Comparison of ENCODE assay signal across 18 cellular contexts in the genomic region with DNA sequence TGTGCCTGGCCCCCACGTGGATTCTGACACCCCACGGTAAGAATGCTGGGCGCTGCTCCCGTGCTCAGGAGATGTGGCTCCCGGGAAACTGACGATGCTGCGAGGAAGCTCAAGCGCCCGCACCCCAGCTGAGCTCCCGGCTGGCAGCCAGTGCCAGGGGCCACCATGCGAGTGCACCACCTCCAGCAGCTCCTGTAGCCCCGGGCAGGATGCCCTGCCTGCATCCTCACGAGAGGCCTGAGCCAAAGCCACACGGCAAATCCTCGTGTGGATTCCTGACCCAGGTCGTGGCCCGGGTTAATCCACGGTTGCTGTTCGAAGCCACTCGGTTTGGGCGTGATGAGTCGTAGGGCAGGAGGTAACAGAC. TPM values are rescaled to one million over a fixed set of nuclear protein-coding genes. Genes with fewer than 3 reads are reported as not detected.
DNase-seq lines count a peak whose midpoint lies in the region; ATAC-seq and TF ChIP-seq lines count a peak whose summit lies in the region.
"Had no signal": no experiment of that assay in that cellular context is flagged by ENCODE, and none has a peak within 500 bp of the region (broad histone marks: within the 10 kb centered on the region; RNA-seq: fewer than 3 reads in every experiment).

No MANE protein-coding gene starts in this region.

- peak overlapping the region; percentile 6; the same call in 2 of the 3 replicates for H2BK15ac ChIP-seq in IMR-90 (ENCODE audit: low read depth, low read length)

- peak overlapping the region; percentile 78 for H4K91ac ChIP-seq in IMR-90 (ENCODE audit: insufficient read depth, low read depth, low read length)

- CTCF ChIA-PET in AG04450 (lab: Charles Lee) (no interaction called here), IMR-90 (lab: Yijun Ruan, JAX) (interaction anchor here (1.1 kb wide), 1 partner anchor 13 kb away, joined by 5 read pairs; no protein-coding TSS in a partner anchor)

- in situ Hi-C loops in IMR-90 (cut with MboI; ENCODE audit: low sequenced_read_pairs), result no loop called here

- H2AFZ ChIP-seq in IMR-90 (replicated peaks; ENCODE audit: low read length, poor library complexity), result peak overlapping the region; percentile 90

- H4K8ac ChIP-seq in IMR-90 (ENCODE audit: low read depth in 2 of 2, low read length in 2 of 2), result peak overlapping the region; percentile 21 to 80

- no peak overlapping the region for H4K5ac ChIP-seq in IMR-90 (ENCODE audit: low read depth, low read length)

- peaks cover 5% of the 10 kb centered on the region for H3K9me1 ChIP-seq in IMR-90 (ENCODE audit: insufficient read depth, low read length)

- H3K27me3 ChIP-seq in AG04450 (ENCODE audit: control insufficient read depth, insufficient read depth, low read length) (no peaks in the 10 kb centered on the region), IMR-90 (ENCODE audit: control insufficient read depth, insufficient read depth, low read length) (peaks cover 4% of the 10 kb centered on the region; the same call in 1 of the 2 replicates)
- H3K27me3 ChIP-seq: body of pancreas had no signal

- H3K14ac ChIP-seq in IMR-90 (replicated peaks; ENCODE audit: low read depth, low read length), result peak overlapping the region; percentile 61

- no peaks in the 10 kb centered on the region for H3K36me3 Mint-ChIP-seq in activated T-helper 17 cell treated with anti-CD3 and anti-CD28 coated beads, Interleukin-2, amount 50 U/mL, for 72 hours (ENCODE audit: low read depth)
- H3K36me3 Mint-ChIP-seq: activated naive CD4-positive, alpha-beta T cell treated with anti-CD3 and anti-CD28 coated beads, Interleukin-2, amount 50 U/mL, for 72 hours; IgD-negative memory B cell had no signal

- DNase-seq in AG04450 (ENCODE audit: low read depth, low spot score) (no peak), IMR-90 (no peak), lower leg skin (ENCODE audit: low spot score in 2 of 2) (no peak), Right ventricle myocardium superior (no peak)
- DNase-seq: body of pancreas, erythroblast, NCI-H2081 treated with DMSO at 0.1 percent for 48 hours, NCI-H526 treated with DMSO at 0.1 percent for 48 hours, right cardiac atrium had no signal

- intact Hi-C loops in IMR-90 (cut with micrococcal nuclease), result no loop called here
- intact Hi-C loops in lower leg skin (cut with DNase I; ENCODE audit: low total_unique reads), result no loop called here
- intact Hi-C loops in Right ventricle myocardium superior (cut with DNase I), result no loop called here

- 0 out of 2 replicates have a peak overlapping the region, but pooled peaks have one; percentile 9 for H3K9ac ChIP-seq in IMR-90 (ENCODE audit: low read depth, low read length)

- peak overlapping the region; percentile 91 for H3K4ac ChIP-seq in IMR-90 (ENCODE audit: low read depth, low read length)

- dilution Hi-C loops in IMR-90 (cut with HindIII; ENCODE audit: low sequenced_read_pairs, unreplicated experiment), result no loop called here

- peaks cover 12% of the 10 kb centered on the region for H3K4me1 ChIP-seq in IMR-90 (ENCODE audit: control insufficient read depth, insufficient read depth, low read length)
- H3K4me1 ChIP-seq in mesodermal cell (ENCODE audit: control insufficient read depth, insufficient read depth, low read length, poor library complexity, severe bottlenecking), result peaks cover 11% of the 10 kb centered on the region
- H3K4me1 ChIP-seq: body of pancreas had no signal

- POLR2A ChIA-PET in AG04450 (lab: Yijun Ruan, JAX) (interaction anchor here (0.8 to 1.9 kb wide), 5 partner anchors 14 to 38 kb away, joined by 3 to 17 read pairs (median 3); partner anchors contain the start of gene CPNE7), IMR-90 (lab: Charles Lee; ENCODE audit: unreplicated experiment) (no interaction called here)

- peak overlapping the region; percentile 90 for H2BK20ac ChIP-seq in IMR-90 (ENCODE audit: low read depth, low read length)

- H3K27ac ChIP-seq in AG04450 (ENCODE audit: low read depth, low read length) (peak overlapping the region; percentile 77), IMR-90 (ENCODE audit: insufficient read depth, low read length) (peak overlapping the region; percentile 49; the same call in 1 of the 2 replicates), mesodermal cell (ENCODE audit: low read depth, low read length, severe bottlenecking) (peak overlapping the region; percentile 62)
- H3K27ac ChIP-seq: body of pancreas, SK-N-MC had no signal

- no peak overlapping the region for H3K4me3 ChIP-seq in AG04450 (ENCODE audit: low read depth, low read length)
- no peak overlapping the region for H3K4me3 ChIP-seq in IMR-90 (ENCODE audit: insufficient read depth, low read depth, low read length)
- no peak overlapping the region for H3K4me3 ChIP-seq in mesodermal cell (ENCODE audit: extremely low read depth, insufficient read depth, low read length, poor library complexity, severe bottlenecking)
- H3K4me3 ChIP-seq in lower leg skin (ENCODE audit: low read depth, poor library complexity, severe bottlenecking), result no peak overlapping the region
- H3K4me3 ChIP-seq: body of pancreas, SK-N-MC had no signal

- WGBS in IMR-90 (ENCODE audit: extremely low coverage in 2 of 2, insufficient read length in 1 of 2), 2 experiments, result 79% methylated on average over 7 of the region's 22 CpGs; no CpG with 5 or more reads in 1 of the 2 experiments
- WGBS in mesodermal cell (ENCODE audit: insufficient coverage in 2 of 2), 2 experiments, result 66 to 67% methylated on average over 21 to 22 of the region's 22 CpGs
- WGBS in lower leg skin, 2 donors, result 31 to 48% methylated on average over 20 to 22 of the region's 22 CpGs

- ATAC-seq in IMR-90 (ENCODE audit: low read depth), result no peak
- no peak for ATAC-seq in activated T-helper 17 cell treated with anti-CD3 and anti-CD28 coated beads, Interleukin-2, amount 50 U/mL, for 72 hours (replicated peaks)
- no peak for ATAC-seq in HG02938 (IDR thresholded peaks at IDR 0.05; ENCODE audit: unreplicated experiment)
- no peak for ATAC-seq in HG03378 (IDR thresholded peaks at IDR 0.05; ENCODE audit: unreplicated experiment)
- ATAC-seq in Right ventricle myocardium superior (ENCODE audit: poor library complexity), result no peak

- H3K4me3 Mint-ChIP-seq in activated T-helper 17 cell treated with anti-CD3 and anti-CD28 coated beads, Interleukin-2, amount 50 U/mL, for 72 hours, result peak overlapping the region; percentile 42

- peaks cover 10% of the 10 kb centered on the region for H4K20me1 ChIP-seq in IMR-90 (ENCODE audit: insufficient read depth, low read length)

- H2AK5ac ChIP-seq in IMR-90 (ENCODE audit: low read depth, low read length), result peak overlapping the region; percentile 81

- H3K27ac Mint-ChIP-seq in activated T-helper 17 cell treated with anti-CD3 and anti-CD28 coated beads, Interleukin-2, amount 50 U/mL, for 72 hours, result no peak overlapping the region
- H3K27ac Mint-ChIP-seq: activated naive CD4-positive, alpha-beta T cell treated with anti-CD3 and anti-CD28 coated beads, Interleukin-2, amount 50 U/mL, for 72 hours; IgD-negative memory B cell had no signal

- BruUV-seq in IMR-90 (replicated peaks; lab: Mats Ljungman, UMichigan), result no TSS peak

- H2BK120ac ChIP-seq in IMR-90 (ENCODE audit: low read depth, low read length), result peak overlapping the region; percentile 88

- H3K27me3 Mint-ChIP-seq in activated T-helper 17 cell treated with anti-CD3 and anti-CD28 coated beads, Interleukin-2, amount 50 U/mL, for 72 hours, result no peaks in the 10 kb centered on the region
- H3K27me3 Mint-ChIP-seq: activated CD4-positive, alpha-beta T cell treated with anti-CD3 and anti-CD28 coated beads, Interleukin-2, amount 10 ng/mL, durations not matched to agents 24 days and 14 days; IgD-negative memory B cell had no signal

- H3K18ac ChIP-seq in IMR-90 (ENCODE audit: low read depth, low read length), result no peak overlapping the region

- H2AK9ac ChIP-seq in IMR-90 (replicated peaks; ENCODE audit: low read depth, low read length, poor library complexity), result peak overlapping the region; percentile 74

- no peaks in the 10 kb centered on the region for H3K9me3 Mint-ChIP-seq in activated T-helper 17 cell treated with anti-CD3 and anti-CD28 coated beads, Interleukin-2, amount 50 U/mL, for 72 hours
- H3K9me3 Mint-ChIP-seq: activated CD4-positive, alpha-beta T cell treated with anti-CD3 and anti-CD28 coated beads, Interleukin-2, amount 10 ng/mL, durations not matched to agents 24 days and 14 days; activated naive CD4-positive, alpha-beta T cell treated with anti-CD3 and anti-CD28 coated beads, Interleukin-2, amount 50 U/mL, for 72 hours; IgD-negative memory B cell had no signal

- peaks cover 8% of the 10 kb centered on the region for H3K4me1 Mint-ChIP-seq in activated T-helper 17 cell treated with anti-CD3 and anti-CD28 coated beads, Interleukin-2, amount 50 U/mL, for 72 hours

- no peak for TF ChIP-seq RAD21 in IMR-90 (IDR thresholded peaks at IDR 0.05; ENCODE audit: low read length)

- TF ChIP-seq CTCF in AG04450 (IDR thresholded peaks at IDR 0.05; ENCODE audit: low read depth, low read length) (no peak), IMR-90 (conservative IDR thresholded peaks at IDR 0.05; ENCODE audit: low read depth, low read length) (no peak), lower leg skin (IDR thresholded peaks at IDR 0.05) (no peak)

- no peak for TF ChIP-seq POLR2A in IMR-90 (IDR thresholded peaks at IDR 0.05; ENCODE audit: low read depth, low read length)
- TF ChIP-seq POLR2A in lower leg skin (IDR thresholded peaks at IDR 0.05), result no peak

- no peaks in the 10 kb centered on the region for H3K79me1 ChIP-seq in IMR-90 (ENCODE audit: low read depth in 1 of 2, low read length in 2 of 2)

- no peak overlapping the region for H3K56ac ChIP-seq in IMR-90 (ENCODE audit: extremely low read depth, insufficient read depth, low read length)

- H3K23ac ChIP-seq in IMR-90 (ENCODE audit: low read depth, low read length), result peak overlapping the region; percentile 48; the same call in 1 of the 2 replicates

- H3K9me3 ChIP-seq in AG04450 (ENCODE audit: control insufficient read depth, insufficient read depth, low read length) (no peaks in the 10 kb centered on the region; the same call in 1 of the 2 replicates), IMR-90 (ENCODE audit: control insufficient read depth, insufficient read depth, low read length) (no peaks in the 10 kb centered on the region), mesodermal cell (ENCODE audit: control insufficient read depth, low read length) (no peaks in the 10 kb centered on the region)
- H3K9me3 ChIP-seq: body of pancreas had no signal

- H3K36me3 ChIP-seq in IMR-90 (ENCODE audit: control insufficient read depth, insufficient read depth, low read length) (no peaks in the 10 kb centered on the region), mesodermal cell (ENCODE audit: control insufficient read depth, insufficient read depth, low read length) (no peaks in the 10 kb centered on the region)

- peak overlapping the region; percentile 63 for H2BK5ac ChIP-seq in IMR-90 (ENCODE audit: low read depth, low read length, poor library complexity, severe bottlenecking)

- H3K4me2 ChIP-seq in IMR-90 (ENCODE audit: low read depth, low read length), result peak overlapping the region; percentile 43; the same call in 1 of the 2 replicates

RNA-seq across cellular contexts. Expression of gene DPEP1, which starts 11.6 kb away (rescaled TPM):
- not detected in 2 replicates for polyA plus RNA-seq in AG04450 (2011; rRNA removed)
- polyA minus RNA-seq in AG04450 (2011; rRNA and poly(A)+ RNA removed), result not detected in 2 replicates
- total RNA-seq in IMR-90 (2012; rRNA removed), result not detected in 2 replicates
- polyA plus RNA-seq in IMR-90 (2012; rRNA removed), result not detected in 2 replicates
- polyA plus RNA-seq in IMR-90 (2012; cell fraction: cytosol; rRNA removed), result not detected in 2 replicates
- not detected in 2 replicates for polyA plus RNA-seq in IMR-90 (2012; cell fraction: nucleus; rRNA removed; ENCODE audit: low replicate concordance)
- total RNA-seq in activated T-helper 17 cell treated with anti-CD3 and anti-CD28 coated beads, Interleukin-2, amount 50 U/mL, for 72 hours, result not detected
- polyA plus RNA-seq in mesodermal cell (2013, experiment 1 of 2), result 0.33 TPM
- polyA plus RNA-seq in mesodermal cell (2013, experiment 2 of 2), result not detected
- total RNA-seq in lower leg skin, result 1 to 10 TPM in 2 of 4 donors, not detected in 2; 1.7 to 3.7 TPM
- total RNA-seq in Right ventricle myocardium superior, result not detected
- total RNA-seq: activated CD4-positive, alpha-beta T cell treated with anti-CD3 and anti-CD28 coated beads, Interleukin-2, amount 10 ng/mL, durations not matched to agents 24 days and 14 days; activated naive CD4-positive, alpha-beta T cell treated with anti-CD3 and anti-CD28 coated beads, Interleukin-2, amount 50 U/mL, for 72 hours; OCI-LY7 had no signal
- polyA plus RNA-seq: IgD-negative memory B cell had no signal

RNA-seq across cellular contexts. Expression of gene CPNE7, which starts 26.3 kb away (rescaled TPM):
- polyA plus RNA-seq in AG04450 (2011; rRNA removed), result 7.5 and 10.6 TPM in 2 replicates
- 4.0 and 5.9 TPM in 2 replicates for polyA minus RNA-seq in AG04450 (2011; rRNA and poly(A)+ RNA removed)
- 5.0 and 5.4 TPM in 2 replicates for total RNA-seq in IMR-90 (2012; rRNA removed)
- 17.4 and 17.7 TPM in 2 replicates for polyA plus RNA-seq in IMR-90 (2012; rRNA removed)
- polyA plus RNA-seq in IMR-90 (2012; cell fraction: cytosol; rRNA removed), result 5.8 and 13.6 TPM in 2 replicates
- 145 and 321 TPM in 2 replicates for polyA plus RNA-seq in IMR-90 (2012; cell fraction: nucleus; rRNA removed; ENCODE audit: low replicate concordance)
- 10 to 100 TPM; 11.1 to 44.7 TPM for total RNA-seq in activated T-helper 17 cell treated with anti-CD3 and anti-CD28 coated beads, Interleukin-2, amount 50 U/mL, for 72 hours
- 5.1 TPM for polyA plus RNA-seq in mesodermal cell (2013, experiment 1 of 2)
- 6.1 TPM for polyA plus RNA-seq in mesodermal cell (2013, experiment 2 of 2)
- total RNA-seq in lower leg skin, result 1 to 10 TPM; 1.1 to 3.3 (median 2.5) TPM
- not detected for total RNA-seq in Right ventricle myocardium superior
- total RNA-seq: OCI-LY7, right cardiac atrium had no signal
- polyA plus RNA-seq: IgD-negative memory B cell, right cardiac atrium had no signal

RNA-seq across cellular contexts. Expression of gene RPL13, which starts 41.4 kb away (rescaled TPM):
- 2,214 and 3,106 TPM in 2 replicates for polyA plus RNA-seq in AG04450 (2011; rRNA removed)
- polyA minus RNA-seq in AG04450 (2011; rRNA and poly(A)+ RNA removed), result 696 and 824 TPM in 2 replicates
- 1,549 and 2,098 TPM in 2 replicates for total RNA-seq in IMR-90 (2012; rRNA removed)
- polyA plus RNA-seq in IMR-90 (2012; rRNA removed), result 3,527 and 5,396 TPM in 2 replicates
- 7,098 and 10,427 TPM in 2 replicates for polyA plus RNA-seq in IMR-90 (2012; cell fraction: cytosol; rRNA removed)
- polyA plus RNA-seq in IMR-90 (2012; cell fraction: nucleus; rRNA removed; ENCODE audit: low replicate concordance), result 1,689 and 3,565 TPM in 2 replicates
- 1,000 to 10,000 TPM; 2,683 to 3,154 TPM for total RNA-seq in activated T-helper 17 cell treated with anti-CD3 and anti-CD28 coated beads, Interleukin-2, amount 50 U/mL, for 72 hours
- polyA plus RNA-seq in mesodermal cell (2013, experiment 1 of 2), result 2,999 TPM
- 2,572 TPM for polyA plus RNA-seq in mesodermal cell (2013, experiment 2 of 2)
- total RNA-seq in lower leg skin, result over 10,000 TPM in 2 of 4 donors, 1,000 to 10,000 TPM in 2; 8,523 to 25,229 (median 9,742) TPM
- 1,044 TPM for total RNA-seq in Right ventricle myocardium superior

RNA-seq across cellular contexts. Expression of gene CHMP1A, which starts 55.6 kb away (rescaled TPM):
- 53.5 and 66.8 TPM in 2 replicates for polyA plus RNA-seq in AG04450 (2011; rRNA removed)
- polyA minus RNA-seq in AG04450 (2011; rRNA and poly(A)+ RNA removed), result 54.6 and 79.3 TPM in 2 replicates
- total RNA-seq in IMR-90 (2012; rRNA removed), result 99.8 and 113 TPM in 2 replicates
- polyA plus RNA-seq in IMR-90 (2012; rRNA removed), result 97.3 and 112 TPM in 2 replicates
- 84.9 and 127 TPM in 2 replicates for polyA plus RNA-seq in IMR-90 (2012; cell fraction: cytosol; rRNA removed)
- polyA plus RNA-seq in IMR-90 (2012; cell fraction: nucleus; rRNA removed; ENCODE audit: low replicate concordance), result 115 and 242 TPM in 2 replicates
- 10 to 100 TPM; 63.8 to 95.6 TPM for total RNA-seq in activated T-helper 17 cell treated with anti-CD3 and anti-CD28 coated beads, Interleukin-2, amount 50 U/mL, for 72 hours
- 53.4 TPM for polyA plus RNA-seq in mesodermal cell (2013, experiment 1 of 2)
- polyA plus RNA-seq in mesodermal cell (2013, experiment 2 of 2), result 46.5 TPM
- 100 to 1,000 TPM in 1 of 4 donors, 10 to 100 TPM in 3; 78.3 to 141 (median 91.1) TPM for total RNA-seq in lower leg skin
- total RNA-seq in Right ventricle myocardium superior, result 32.6 TPM

RNA-seq across cellular contexts. Expression of gene SPATA33, which starts 55.7 kb away (rescaled TPM):
- polyA plus RNA-seq in AG04450 (2011; rRNA removed), result 2.3 and 2.4 TPM in 2 replicates
- polyA minus RNA-seq in AG04450 (2011; rRNA and poly(A)+ RNA removed), result 1.9 and 3.2 TPM in 2 replicates
- total RNA-seq in IMR-90 (2012; rRNA removed), result 0.90 and 1.1 TPM in 2 replicates
- 3.2 and 3.4 TPM in 2 replicates for polyA plus RNA-seq in IMR-90 (2012; rRNA removed)
- 1.8 and 2.4 TPM in 2 replicates for polyA plus RNA-seq in IMR-90 (2012; cell fraction: cytosol; rRNA removed)
- polyA plus RNA-seq in IMR-90 (2012; cell fraction: nucleus; rRNA removed; ENCODE audit: low replicate concordance), result 7.6 and 17.1 TPM in 2 replicates
- 10 to 100 TPM; 13.3 to 21.5 TPM for total RNA-seq in activated T-helper 17 cell treated with anti-CD3 and anti-CD28 coated beads, Interleukin-2, amount 50 U/mL, for 72 hours
- 11.8 TPM for polyA plus RNA-seq in mesodermal cell (2013, experiment 1 of 2)
- polyA plus RNA-seq in mesodermal cell (2013, experiment 2 of 2), result 8.7 TPM
- total RNA-seq in lower leg skin, result 1 to 10 TPM; 1.1 to 4.1 (median 2.5) TPM
- 1.9 TPM for total RNA-seq in Right ventricle myocardium superior
